Comparison of ENCODE assay signal across 27 cellular contexts in the genomic region with DNA sequence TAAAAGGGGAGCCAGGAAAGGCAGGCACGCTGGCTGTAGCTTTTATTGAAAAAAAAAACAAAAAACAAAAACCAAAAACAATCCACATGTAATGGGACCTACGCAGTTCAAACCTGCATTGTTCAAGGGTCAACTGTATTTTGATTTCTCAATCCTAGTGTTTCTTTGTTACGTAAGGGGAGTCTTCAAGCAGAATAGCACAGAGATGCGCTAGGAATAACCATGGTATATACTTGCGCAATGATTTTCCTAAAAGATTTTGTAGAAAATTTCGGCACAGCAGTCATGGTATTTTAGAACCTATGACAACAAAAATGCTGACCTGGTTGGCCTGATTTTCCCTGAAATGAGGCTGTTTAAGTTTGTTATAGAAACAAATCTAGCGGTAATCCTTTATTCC.
"Had no signal": no experiment of that assay in that cellular context is flagged by ENCODE, and none has a peak within 500 bp of the region (broad histone marks: within the 10 kb centered on the region; RNA-seq: fewer than 3 reads in every experiment).

No MANE protein-coding gene starts in this region.

- ATAC-seq: natural killer cell; psoas muscle; right cardiac atrium; sciatic nerve; stimulated activated memory B cell treated with anti-CD40 and anti-IgM and Interleukin-4, amounts not matched to agents 10 μg/mL and 1 μg/mL and 100 μg/mL, for 72 hours had no signal

- H3K4me2 ChIP-seq: neural progenitor cell, smooth muscle cell had no signal

- H2AFZ ChIP-seq: neural progenitor cell, parathyroid adenoma had no signal

- H3K4me3 ChIP-seq: neural progenitor cell, ovary, psoas muscle, skin epidermis, smooth muscle cell, spleen, stomach, thoracic aorta, thyroid gland, tibial nerve, upper lobe of left lung, vagina had no signal

- FAIRE-seq: urothelium cell line had no signal

- H3K9me3 ChIP-seq: ovary, psoas muscle, stomach, thoracic aorta, thyroid gland, tibial nerve, upper lobe of left lung, vagina had no signal

- H3K27me3 ChIP-seq: neural progenitor cell, ovary, spleen, stomach, thyroid gland, tibial nerve, upper lobe of left lung, vagina had no signal

- H3K9ac ChIP-seq: neural progenitor cell, parathyroid adenoma had no signal

- H3K27ac ChIP-seq: neural progenitor cell, ovary, parathyroid adenoma, psoas muscle, skin epidermis, spleen, stomach, thoracic aorta, thyroid gland, tibial nerve, upper lobe of left lung, vagina had no signal

- H3K36me3 ChIP-seq: neural progenitor cell, ovary, spleen, stomach, thoracic aorta, thyroid gland, tibial nerve, upper lobe of left lung, vagina had no signal

- H3K4me1 ChIP-seq: neural progenitor cell, parathyroid adenoma, psoas muscle, spleen, stomach, thyroid gland, tibial nerve, upper lobe of left lung, vagina had no signal

- DNase-seq: natural killer cell; occipital lobe; ovary; posterior cingulate gyrus; psoas muscle; right cardiac atrium; spleen; stimulated activated CD4-positive, alpha-beta T cell treated with anti-CD3 and anti-CD28 coated beads, Interleukin-12 subunit alpha, Interleukin-12 subunit beta, amount 100 ng/mL, for 4 hours; stimulated activated CD4-positive, alpha-beta T cell treated with anti-CD3 and anti-CD28 coated beads, Interleukin-1b, Interleukin-23, amount 100 ng/mL, for 48 hours; stimulated activated CD4-positive, alpha-beta T cell treated with anti-CD3 and anti-CD28 coated beads, Interleukin-4, amount 100 ng/mL, for 1 hour; stimulated activated CD4-positive, alpha-beta T cell treated with anti-CD3 and anti-CD28 coated beads, Interleukin-4, amount 100 ng/mL, for 4 hours; stimulated activated CD8-positive, alpha-beta memory T cell treated with anti-CD3 and anti-CD28 coated beads, Interleukin-4, amount 100 ng/mL, for 48 hours; stimulated activated naive CD4-positive, alpha-beta T cell treated with Interleukin-2 at 50 U/mL for 16 hours; stomach; thyroid gland; trophoblast cell; upper lobe of left lung had no signal

- H3K79me2 ChIP-seq: parathyroid adenoma had no signal
